9 cellular contexts compared by ENCODE assay signal in genomic region chr10:72812798-72813430, GRCh38.
A peak's percentile ranks its signal among the peaks of the same experiment; 100 is the strongest.
DNase-seq lines count a peak whose midpoint lies in the region; ATAC-seq, FAIRE-seq and TF ChIP-seq lines count a peak whose summit lies in the region.
"Had no signal": no experiment of that assay in that cellular context is flagged by ENCODE, and none has a peak within 500 bp of the region (broad histone marks: within the 10 kb centered on the region; RNA-seq: fewer than 3 reads in every experiment).

No MANE protein-coding gene starts in this region.

- H3K27me3 ChIP-seq in bronchial epithelial cell (ENCODE audit: control insufficient read depth, insufficient read depth, low read length) (no peaks in the 10 kb centered on the region), left lung (no peaks in the 10 kb centered on the region), thyroid gland (no peaks in the 10 kb centered on the region)

- peak; percentile 89 for DNase-seq in AG10803 (ENCODE audit: low read depth)
- DNase-seq in LHCN-M2 (ENCODE audit: low read depth) = peak; percentile 78
- peak; percentile 86 for DNase-seq in bronchial epithelial cell (ENCODE audit: low read depth)
- DNase-seq in left lung = no peak
- no peak for DNase-seq in thyroid gland
- DNase-seq in GDM1 (lab: John Stamatoyannopoulos, UW) = no peak
- no peak for DNase-seq in KG1 (lab: John Stamatoyannopoulos, UW)
- no peak for DNase-seq in AML-193 (lab: John Stamatoyannopoulos, UW)

- H3K4me1 ChIP-seq in left lung = peaks cover 0 to 17% of the 10 kb centered on the region in 2 donors
- peaks cover 0 to 4% of the 10 kb centered on the region in 2 donors for H3K4me1 ChIP-seq in thyroid gland

- H3K4me3 ChIP-seq in AG10803 (ENCODE audit: low read length) (no peak overlapping the region), bronchial epithelial cell (ENCODE audit: low read depth, low read length) (no peak overlapping the region), left lung (no peak overlapping the region), thyroid gland (replicated peaks in 1 of 3) (no peak overlapping the region)

- ATAC-seq in left lung = peak; percentile 47

- peak; percentile 47 for FAIRE-seq in bronchial epithelial cell (lab: Jason Lieb, UNC)

- H3K9me3 ChIP-seq in left lung (no peaks in the 10 kb centered on the region), thyroid gland (no peaks in the 10 kb centered on the region)

- no peaks in the 10 kb centered on the region for H3K36me3 ChIP-seq in bronchial epithelial cell (ENCODE audit: control insufficient read depth, insufficient read depth, low read length)
- H3K36me3 ChIP-seq in left lung = no peaks in the 10 kb centered on the region
- no peaks in the 10 kb centered on the region for H3K36me3 ChIP-seq in thyroid gland

- no peak for TF ChIP-seq CTCF in AG10803 (conservative IDR thresholded peaks at IDR 0.05; ENCODE audit: low read length)
- no peak for TF ChIP-seq CTCF in bronchial epithelial cell (IDR thresholded peaks at IDR 0.05; ENCODE audit: insufficient read depth, low read length, severe bottlenecking)
- TF ChIP-seq CTCF in left lung (IDR thresholded peaks at IDR 0.05) = no peak
- TF ChIP-seq CTCF in thyroid gland (IDR thresholded peaks at IDR 0.05) = no peak

- no peak for TF ChIP-seq POLR2A in thyroid gland (IDR thresholded peaks at IDR 0.05)

- peak overlapping the region in 1 of 2 donors; percentile 7 for H3K27ac ChIP-seq in left lung
- no peak overlapping the region for H3K27ac ChIP-seq in thyroid gland
- H3K27ac ChIP-seq: C4-2B had no signal

- 74 to 81% methylated on average over 4 of the region's 4 CpGs for WGBS in thyroid gland, 2 donors

- intact Hi-C loops in left lung (cut with DNase I) (no loop called here), thyroid gland (cut with DNase I) (no loop called here)

Comparison
In these comparisons a context has a peak if more than half of its experiments do, and no peak if none do; other contexts are left out.
1. DNase-seq: peak in AG10803 (single experiment), LHCN-M2 (single experiment) and bronchial epithelial cell (single experiment); none in left lung (0 of 2), thyroid gland (0 of 2), GDM1 (single experiment), KG1 (single experiment) and AML-193 (0 of 2).